Comparison of ENCODE assay signal across 17 cellular contexts in genomic region chr1:236304682-236305081, GRCh38.
"Had no signal": no experiment of that assay in that cellular context is flagged by ENCODE, and none has a peak within 500 bp of the region (broad histone marks: within the 10 kb centered on the region; RNA-seq: fewer than 3 reads in every experiment).

No MANE protein-coding gene starts in this region.

- FAIRE-seq: HepG2, RCC 7860 had no signal

- ATAC-seq: HepG2 had no signal

- DNase-seq: IMR-90, Kasumi-1, MM.1S, NCI-H1092 treated with DMSO at 0.1 percent for 48 hours, NCI-H1436, NCI-H187, NCI-H2029, NCI-H2081 treated with DMSO at 0.1 percent for 48 hours, NCI-H2227 treated with DMSO at 0.1 percent for 48 hours, NCI-H524, NCI-H526 treated with DMSO at 0.1 percent for 48 hours, NCI-H774, Right ventricle myocardium superior, RPMI8226, SIG-M5 had no signal
